In genomic region chr6:158060447-158061360, GRCh38 we compare ENCODE assay signal across 8 cellular contexts.
DNase-seq lines count a peak whose midpoint lies in the region; ATAC-seq and TF ChIP-seq lines count a peak whose summit lies in the region.

No MANE protein-coding gene starts in this region.

- no peaks in the 10 kb centered on the region for H3K9me3 ChIP-seq in CD4-positive, alpha-beta memory T cell (ENCODE audit: control insufficient read depth in 1 of 2, low read length in 2 of 2)

- no peak for ATAC-seq in stimulated activated effector memory CD8-positive, alpha-beta T cell treated with anti-CD3 and anti-CD28 coated beads, Interleukin-12 subunit alpha, Interleukin-12 subunit beta, amount 100 ng/mL, for 72 hours
- ATAC-seq in GM18909 (IDR thresholded peaks at IDR 0.05; ENCODE audit: poor library complexity, unreplicated experiment) (no peak), HG03139 (IDR thresholded peaks at IDR 0.05; ENCODE audit: unreplicated experiment) (no peak)

- H3K4me3 ChIP-seq in CD4-positive, alpha-beta memory T cell (ENCODE audit: low read length in 2 of 2) = no peak overlapping the region
- H3K4me3 ChIP-seq in astrocyte of the spinal cord (ENCODE audit: low read depth, low read length) = no peak overlapping the region

- peaks cover 8% of the 10 kb centered on the region for H3K36me3 ChIP-seq in CD4-positive, alpha-beta memory T cell (ENCODE audit: insufficient read depth, low read length)

- no peaks in the 10 kb centered on the region for H3K27me3 Mint-ChIP-seq in CD4-positive, alpha-beta memory T cell

- no peaks in the 10 kb centered on the region for H3K9me3 Mint-ChIP-seq in CD4-positive, alpha-beta memory T cell
- no peaks in the 10 kb centered on the region for H3K9me3 Mint-ChIP-seq in stimulated activated effector memory CD8-positive, alpha-beta T cell treated with anti-CD3 and anti-CD28 coated beads, Interleukin-12 subunit alpha, Interleukin-12 subunit beta, amount 100 ng/mL, for 72 hours

- peaks cover 47% of the 10 kb centered on the region for H3K4me1 ChIP-seq in CD4-positive, alpha-beta memory T cell (ENCODE audit: insufficient read depth, low read length)

- H3K4me1 Mint-ChIP-seq in CD4-positive, alpha-beta memory T cell = peaks cover 12 to 39% (median 28%) of the 10 kb centered on the region in 4 donors
- peaks cover 28% of the 10 kb centered on the region for H3K4me1 Mint-ChIP-seq in stimulated activated effector memory CD8-positive, alpha-beta T cell treated with anti-CD3 and anti-CD28 coated beads, Interleukin-12 subunit alpha, Interleukin-12 subunit beta, amount 100 ng/mL, for 72 hours

- no peaks in the 10 kb centered on the region for H3K27me3 ChIP-seq in CD4-positive, alpha-beta memory T cell (ENCODE audit: insufficient read depth, low read length)

- POLR2A ChIA-PET in CD4-positive, alpha-beta memory T cell (lab: Charles Lee; ENCODE audit: partially characterized antibody) = interaction anchor here (1.2 to 1.8 kb wide), 3 partner anchors 11 to 79 kb away, joined by 3 to 7 read pairs (median 5); partner anchors contain the start of gene SYNJ2

- H3K27ac Mint-ChIP-seq in CD4-positive, alpha-beta memory T cell = peak overlapping the region; percentile 52 to 95 (median 81)
- H3K27ac Mint-ChIP-seq in stimulated activated effector memory CD8-positive, alpha-beta T cell treated with anti-CD3 and anti-CD28 coated beads, Interleukin-12 subunit alpha, Interleukin-12 subunit beta, amount 100 ng/mL, for 72 hours = peak overlapping the region; percentile 32

- no peak for TF ChIP-seq CTCF in astrocyte of the spinal cord (IDR thresholded peaks at IDR 0.05; ENCODE audit: low read depth, low read length)

- intact Hi-C loops in CD4-positive, alpha-beta memory T cell (cut with micrococcal nuclease) = no loop called here

- peak overlapping the region in 4 of 8 donors; percentile 18 to 48 (median 31) for H3K4me3 Mint-ChIP-seq in CD4-positive, alpha-beta memory T cell
- H3K4me3 Mint-ChIP-seq in stimulated activated effector memory CD8-positive, alpha-beta T cell treated with anti-CD3 and anti-CD28 coated beads, Interleukin-12 subunit alpha, Interleukin-12 subunit beta, amount 100 ng/mL, for 72 hours = no peak overlapping the region

- H3K27ac ChIP-seq in CD4-positive, alpha-beta memory T cell (ENCODE audit: low read depth, low read length) = peak overlapping the region; percentile 24

- peaks cover 21 to 41% of the 10 kb centered on the region in 2 donors for H3K36me3 Mint-ChIP-seq in CD4-positive, alpha-beta memory T cell
- peaks cover 20% of the 10 kb centered on the region for H3K36me3 Mint-ChIP-seq in stimulated activated effector memory CD8-positive, alpha-beta T cell treated with anti-CD3 and anti-CD28 coated beads, Interleukin-12 subunit alpha, Interleukin-12 subunit beta, amount 100 ng/mL, for 72 hours

- CTCF ChIA-PET in CD4-positive, alpha-beta memory T cell (lab: Charles Lee; ENCODE audit: partially characterized antibody) = interaction anchor here (1.1 to 9.5 kb wide), 3 partner anchors 12 to 304 kb away, joined by 3 to 89 read pairs (median 28); no protein-coding TSS in a partner anchor

- in situ Hi-C loops in astrocyte of the spinal cord (cut with HindIII; ENCODE audit: low sequenced_read_pairs) = no loop called here

- peak in 4 of 5 donors; percentile 11 to 30 (median 24) for DNase-seq in CD4-positive, alpha-beta memory T cell
- DNase-seq in MV-4-11 (lab: John Stamatoyannopoulos, UW) = peak; percentile 59
- peak; percentile 92 for DNase-seq in astrocyte of the spinal cord (ENCODE audit: low read depth, low spot score)
- DNase-seq in inferior parietal cortex (ENCODE audit: extremely low spot score) = peak; percentile 73
- no peak for DNase-seq in stimulated activated effector memory CD8-positive, alpha-beta T cell treated with anti-CD3 and anti-CD28 coated beads, Interleukin-12 subunit alpha, Interleukin-12 subunit beta, amount 100 ng/mL, for 72 hours (ENCODE audit: low spot score in 2 of 2)
- DNase-seq in activated CD4-positive, CD25-positive, alpha-beta regulatory T cell treated with anti-CD3 and anti-CD28 coated beads, Interleukin-2, amount 50 U/mL, for 72 hours = no peak

Comparison
In these comparisons a context has a peak if more than half of its experiments do, and no peak if none do; other contexts are left out.
1. DNase-seq: peak in CD4-positive, alpha-beta memory T cell (4 of 5), MV-4-11 (single experiment), astrocyte of the spinal cord (single experiment) and inferior parietal cortex (single experiment); none in stimulated activated effector memory CD8-positive, alpha-beta T cell treated with anti-CD3 and anti-CD28 coated beads, Interleukin-12 subunit alpha, Interleukin-12 subunit beta, amount 100 ng/mL, for 72 hours (0 of 2) and activated CD4-positive, CD25-positive, alpha-beta regulatory T cell treated with anti-CD3 and anti-CD28 coated beads, Interleukin-2, amount 50 U/mL, for 72 hours (single experiment).